Comparison of ENCODE assay signal across 15 cellular contexts in genomic region chrX:117510453-117510852, GRCh38.
A peak's percentile ranks its signal among the peaks of the same experiment; 100 is the strongest.
DNase-seq lines count a peak whose midpoint lies in the region; ATAC-seq and TF ChIP-seq lines count a peak whose summit lies in the region.
"Had no signal": no experiment of that assay in that cellular context is flagged by ENCODE, and none has a peak within 500 bp of the region (broad histone marks: within the 10 kb centered on the region; RNA-seq: fewer than 3 reads in every experiment).

No MANE protein-coding gene starts in this region.

- H3K27me3 ChIP-seq in hepatocyte, result no peaks in the 10 kb centered on the region
- H3K27me3 ChIP-seq in prostate gland (replicated peaks; ENCODE audit: insufficient read depth), result no peaks in the 10 kb centered on the region
- H3K27me3 ChIP-seq in aorta (ENCODE audit: control insufficient read depth in 1 of 2, insufficient read depth in 2 of 2, low read length in 1 of 2), result no peaks in the 10 kb centered on the region
- H3K27me3 ChIP-seq: Peyer's patch, transverse colon had no signal

- BruUV-seq in OCI-LY7 (replicated peaks; lab: Mats Ljungman, UMichigan), result no TSS peak

- no peaks in the 10 kb centered on the region for H3K9me2 ChIP-seq in OCI-LY7 (ENCODE audit: insufficient read depth, low read length)
- H3K9me2 ChIP-seq in hepatocyte (replicated peaks; ENCODE audit: insufficient read depth), result no peaks in the 10 kb centered on the region

- H3K4me2 ChIP-seq in OCI-LY7 (ENCODE audit: low read length) (no peak overlapping the region), hepatocyte (no peak overlapping the region)

- H3K4me1 ChIP-seq in OCI-LY7 (ENCODE audit: insufficient read depth, low read length, poor library complexity, severe bottlenecking) (no peaks in the 10 kb centered on the region), hepatocyte (ENCODE audit: insufficient read depth) (no peaks in the 10 kb centered on the region), prostate gland (replicated peaks) (no peaks in the 10 kb centered on the region), aorta (ENCODE audit: control insufficient read depth in 1 of 2, insufficient read depth in 2 of 2, low read length in 2 of 2) (no peaks in the 10 kb centered on the region)
- H3K4me1 ChIP-seq: parathyroid adenoma, Peyer's patch, transverse colon had no signal

- 27% methylated on average over 3 of the region's 3 CpGs for WGBS in hepatocyte (ENCODE audit: low lambda C conversion rate, missing lambda C conversion rate)
- WGBS in prostate gland, result 51% methylated on average over 3 of the region's 3 CpGs
- WGBS in aorta, 2 donors, result 19 to 24% methylated on average over 3 of the region's 3 CpGs

- H3K36me3 ChIP-seq in OCI-LY7 (ENCODE audit: insufficient read depth, low read length) (no peaks in the 10 kb centered on the region), hepatocyte (replicated peaks; ENCODE audit: insufficient read depth, low read depth) (no peaks in the 10 kb centered on the region), prostate gland (no peaks in the 10 kb centered on the region), aorta (ENCODE audit: control insufficient read depth in 1 of 2, insufficient read depth in 2 of 2, low read length in 1 of 2) (no peaks in the 10 kb centered on the region)
- H3K36me3 ChIP-seq: Peyer's patch, transverse colon had no signal

- no peak overlapping the region for H3K4me3 ChIP-seq in OCI-LY7 (ENCODE audit: low read depth, low read length, poor library complexity, severe bottlenecking)
- H3K4me3 ChIP-seq in hepatocyte, result no peak overlapping the region
- no peak overlapping the region for H3K4me3 ChIP-seq in prostate gland
- no peak overlapping the region for H3K4me3 ChIP-seq in aorta (ENCODE audit: low read length in 2 of 2)
- H3K4me3 ChIP-seq: Peyer's patch, transverse colon had no signal

- H2AFZ ChIP-seq in OCI-LY7 (ENCODE audit: low read length) (no peak overlapping the region), hepatocyte (no peak overlapping the region)
- H2AFZ ChIP-seq: parathyroid adenoma had no signal

- H3K27ac ChIP-seq in OCI-LY7 (ENCODE audit: low read depth, low read length, poor library complexity, severe bottlenecking), result no peak overlapping the region
- H3K27ac ChIP-seq in hepatocyte, result no peak overlapping the region
- no peak overlapping the region for H3K27ac ChIP-seq in prostate gland
- H3K27ac ChIP-seq in aorta (ENCODE audit: low read depth in 1 of 2, low read length in 2 of 2), result no peak overlapping the region
- H3K27ac ChIP-seq: parathyroid adenoma, Peyer's patch, transverse colon had no signal

- ATAC-seq in aorta (ENCODE audit: low FRiP score), result no peak

- TF ChIP-seq CTCF in OCI-LY7 (conservative IDR thresholded peaks at IDR 0.05; ENCODE audit: low read length) (peak; percentile 34; the same call in 1 of the 2 replicates), hepatocyte (IDR thresholded peaks at IDR 0.05; ENCODE audit: poor library complexity) (peak; percentile 50), prostate gland (IDR thresholded peaks at IDR 0.05) (no peak)

- DNase-seq in NCI-H82 (lab: John Stamatoyannopoulos, UW), result peak; percentile 39
- DNase-seq in NCI-H82 treated with DMSO at 0.1 percent for 48 hours (lab: John Stamatoyannopoulos, UW; ENCODE audit: unreplicated experiment), result no peak
- DNase-seq in OCI-LY7 (ENCODE audit: low spot score), result no peak
- DNase-seq in hepatocyte (ENCODE audit: low spot score), result peak; percentile 21
- peak; percentile 33 for DNase-seq in superior temporal gyrus (ENCODE audit: extremely low spot score)
- DNase-seq in prostate gland (ENCODE audit: low spot score), result no peak
- DNase-seq in T-helper 1 cell, result no peak
- DNase-seq in aorta, result no peak
- DNase-seq: activated CD4-positive, alpha-beta T cell treated with anti-CD3 and anti-CD28 coated beads, Interleukin-2, amount 50 U/mL, for 48 hours; amygdala; MM.1S; Peyer's patch; stimulated activated CD4-positive, alpha-beta T cell treated with anti-CD3 and anti-CD28 coated beads, Interleukin-2, amount 100 ng/mL, for 24 hours; transverse colon had no signal

- intact Hi-C loops in OCI-LY7 (cut with micrococcal nuclease; ENCODE audit: unreplicated experiment) (no loop called here), prostate gland (cut with DNase I) (no loop called here), aorta (cut with DNase I) (no loop called here)

- H3K9me3 ChIP-seq in OCI-LY7 (ENCODE audit: low read length), result no peaks in the 10 kb centered on the region
- H3K9me3 ChIP-seq in hepatocyte (ENCODE audit: low read depth), result no peaks in the 10 kb centered on the region
- H3K9me3 ChIP-seq in prostate gland, result no peaks in the 10 kb centered on the region
- no peaks in the 10 kb centered on the region for H3K9me3 ChIP-seq in aorta (ENCODE audit: control insufficient read depth, low read length)
- H3K9me3 ChIP-seq: Peyer's patch, transverse colon had no signal

- POLR2A ChIA-PET in OCI-LY7 (lab: Charles Lee), result no interaction called here

- H4K20me1 ChIP-seq in OCI-LY7 (ENCODE audit: insufficient read depth, low read length), result no peaks in the 10 kb centered on the region
- H4K20me1 ChIP-seq in hepatocyte (ENCODE audit: insufficient read depth, poor library complexity, severe bottlenecking), result no peaks in the 10 kb centered on the region

- no peak for TF ChIP-seq POLR2A in prostate gland (IDR thresholded peaks at IDR 0.05)

- H3K79me2 ChIP-seq in OCI-LY7 (ENCODE audit: insufficient read depth, low read depth, low read length) (no peaks in the 10 kb centered on the region), hepatocyte (no peaks in the 10 kb centered on the region)
- H3K79me2 ChIP-seq: parathyroid adenoma had no signal

- CTCF ChIA-PET in OCI-LY7 (lab: Charles Lee; ENCODE audit: unreplicated experiment), result no interaction called here

Comparison
In these comparisons a context has a peak if more than half of its experiments do, and no peak if none do; other contexts are left out.
1. DNase-seq: peak in NCI-H82 (single experiment), hepatocyte (single experiment) and superior temporal gyrus (single experiment); none in NCI-H82 treated with DMSO at 0.1 percent for 48 hours (single experiment), OCI-LY7 (single experiment), prostate gland (single experiment), T-helper 1 cell (0 of 5) and aorta (0 of 2).
2. CTCF ChIP-seq: peak in OCI-LY7 (single experiment) and hepatocyte (single experiment); none in prostate gland (0 of 4).